Comparison of ENCODE assay signal across 9 cellular contexts in genomic region chr10:24513155-24513554, GRCh38.
DNase-seq lines count a peak whose midpoint lies in the region; ATAC-seq and TF ChIP-seq lines count a peak whose summit lies in the region.
"Had no signal": no experiment of that assay in that cellular context is flagged by ENCODE, and none has a peak within 500 bp of the region (broad histone marks: within the 10 kb centered on the region; RNA-seq: fewer than 3 reads in every experiment).

No MANE protein-coding gene starts in this region.

- H3K27me3 Mint-ChIP-seq in nephron (ENCODE audit: low read depth) = no peaks in the 10 kb centered on the region

- no peak for ATAC-seq in GM18867 (IDR thresholded peaks at IDR 0.05; ENCODE audit: unreplicated experiment)

- no peaks in the 10 kb centered on the region for H3K36me3 ChIP-seq in colonic mucosa

- DNase-seq in ELF-1 (ENCODE audit: low read depth, low spot score) = peak; percentile 41
- peak; percentile 23 to 38 for DNase-seq in Kasumi-1 (lab: John Stamatoyannopoulos, UW)
- DNase-seq in colonic mucosa = peak; percentile 38
- no peak for DNase-seq in SK-N-DZ (ENCODE audit: low spot score)
- no peak for DNase-seq in NOMO-1 treated with dmso at 0.1 percent for 144 hours (lab: John Stamatoyannopoulos, UW; ENCODE audit: unreplicated experiment)
- DNase-seq: NCI-H2081 had no signal

- H3K4me1 Mint-ChIP-seq in nephron = no peaks in the 10 kb centered on the region
- H3K4me1 Mint-ChIP-seq: memory B cell had no signal

- H3K27ac Mint-ChIP-seq in nephron = no peak overlapping the region
- H3K27ac Mint-ChIP-seq: memory B cell had no signal

- no peaks in the 10 kb centered on the region for H3K9me3 ChIP-seq in colonic mucosa

- H3K4me3 ChIP-seq in colonic mucosa = no peak overlapping the region

- intact Hi-C loops in colonic mucosa (cut with DNase I) = loop anchor here (5.0 kb wide), 1 partner anchor 316 kb away; no protein-coding TSS in a partner anchor

- TF ChIP-seq CTCF in colonic mucosa (IDR thresholded peaks at IDR 0.05) = no peak
- peak; percentile 23 to 28 (median 26) for TF ChIP-seq CTCF in nephron (IDR thresholded peaks at IDR 0.05; ENCODE audit: unreplicated experiment in 3 of 3)

- H3K9ac ChIP-seq in colonic mucosa (ENCODE audit: low read depth in 2 of 2, low read length in 2 of 2) = no peak overlapping the region

- H3K27ac ChIP-seq in colonic mucosa = no peak overlapping the region

- H3K27me3 ChIP-seq in colonic mucosa = no peaks in the 10 kb centered on the region

- H3K4me1 ChIP-seq in colonic mucosa = no peaks in the 10 kb centered on the region

- H3K36me3 Mint-ChIP-seq in nephron (ENCODE audit: low read depth) = peaks cover 56% of the 10 kb centered on the region
- H3K36me3 Mint-ChIP-seq: memory B cell had no signal

- H3K9me3 Mint-ChIP-seq in nephron = no peaks in the 10 kb centered on the region
- H3K9me3 Mint-ChIP-seq: memory B cell had no signal

- no peak overlapping the region for H3K4me3 Mint-ChIP-seq in nephron
- H3K4me3 Mint-ChIP-seq: memory B cell had no signal

Comparison
In these comparisons a context has a peak if more than half of its experiments do, and no peak if none do; other contexts are left out.
1. DNase-seq: peak in ELF-1 (single experiment), Kasumi-1 (2 of 2) and colonic mucosa (single experiment); none in SK-N-DZ (single experiment) and NOMO-1 treated with dmso at 0.1 percent for 144 hours (single experiment).